ENCODE assay signal across 2 cellular contexts in the genomic region with DNA sequence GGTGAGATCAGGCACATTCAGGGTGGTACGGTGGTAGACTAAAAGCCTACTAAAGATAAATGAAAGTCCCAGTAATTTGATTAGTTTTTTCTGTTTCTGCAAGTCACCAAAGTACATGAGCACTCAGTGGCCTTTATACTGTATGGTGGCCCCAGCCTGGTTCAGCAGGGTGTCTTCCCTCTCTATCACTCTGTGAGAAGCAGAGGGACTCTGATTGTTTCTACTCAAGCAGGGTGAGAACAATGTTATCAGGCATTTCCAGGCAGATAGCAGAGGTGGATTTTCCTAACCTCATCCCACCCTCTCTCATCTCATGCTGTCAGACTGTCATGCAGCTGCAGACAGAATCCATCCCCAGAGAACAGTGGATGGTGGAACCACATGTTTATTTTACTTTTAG.
TF ChIP-seq lines count a peak whose summit lies in the region.

No MANE protein-coding gene starts in this region.

TF ChIP-seq in SK-N-SH, 30 proteins besides CTCF, POLR2A, EP300 and RAD21 (continued from another document):
- TF ChIP-seq, protein P1, sequence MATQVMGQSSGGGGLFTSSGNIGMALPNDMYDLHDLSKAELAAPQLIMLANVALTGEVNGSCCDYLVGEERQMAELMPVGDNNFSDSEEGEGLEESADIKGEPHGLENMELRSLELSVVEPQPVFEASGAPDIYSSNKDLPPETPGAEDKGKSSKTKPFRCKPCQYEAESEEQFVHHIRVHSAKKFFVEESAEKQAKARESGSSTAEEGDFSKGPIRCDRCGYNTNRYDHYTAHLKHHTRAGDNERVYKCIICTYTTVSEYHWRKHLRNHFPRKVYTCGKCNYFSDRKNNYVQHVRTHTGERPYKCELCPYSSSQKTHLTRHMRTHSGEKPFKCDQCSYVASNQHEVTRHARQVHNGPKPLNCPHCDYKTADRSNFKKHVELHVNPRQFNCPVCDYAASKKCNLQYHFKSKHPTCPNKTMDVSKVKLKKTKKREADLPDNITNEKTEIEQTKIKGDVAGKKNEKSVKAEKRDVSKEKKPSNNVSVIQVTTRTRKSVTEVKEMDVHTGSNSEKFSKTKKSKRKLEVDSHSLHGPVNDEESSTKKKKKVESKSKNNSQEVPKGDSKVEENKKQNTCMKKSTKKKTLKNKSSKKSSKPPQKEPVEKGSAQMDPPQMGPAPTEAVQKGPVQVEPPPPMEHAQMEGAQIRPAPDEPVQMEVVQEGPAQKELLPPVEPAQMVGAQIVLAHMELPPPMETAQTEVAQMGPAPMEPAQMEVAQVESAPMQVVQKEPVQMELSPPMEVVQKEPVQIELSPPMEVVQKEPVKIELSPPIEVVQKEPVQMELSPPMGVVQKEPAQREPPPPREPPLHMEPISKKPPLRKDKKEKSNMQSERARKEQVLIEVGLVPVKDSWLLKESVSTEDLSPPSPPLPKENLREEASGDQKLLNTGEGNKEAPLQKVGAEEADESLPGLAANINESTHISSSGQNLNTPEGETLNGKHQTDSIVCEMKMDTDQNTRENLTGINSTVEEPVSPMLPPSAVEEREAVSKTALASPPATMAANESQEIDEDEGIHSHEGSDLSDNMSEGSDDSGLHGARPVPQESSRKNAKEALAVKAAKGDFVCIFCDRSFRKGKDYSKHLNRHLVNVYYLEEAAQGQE (IDR thresholded peaks at IDR 0.05; ENCODE audit: low read depth, low read length): no peak
- TF ChIP-seq, protein P2, sequence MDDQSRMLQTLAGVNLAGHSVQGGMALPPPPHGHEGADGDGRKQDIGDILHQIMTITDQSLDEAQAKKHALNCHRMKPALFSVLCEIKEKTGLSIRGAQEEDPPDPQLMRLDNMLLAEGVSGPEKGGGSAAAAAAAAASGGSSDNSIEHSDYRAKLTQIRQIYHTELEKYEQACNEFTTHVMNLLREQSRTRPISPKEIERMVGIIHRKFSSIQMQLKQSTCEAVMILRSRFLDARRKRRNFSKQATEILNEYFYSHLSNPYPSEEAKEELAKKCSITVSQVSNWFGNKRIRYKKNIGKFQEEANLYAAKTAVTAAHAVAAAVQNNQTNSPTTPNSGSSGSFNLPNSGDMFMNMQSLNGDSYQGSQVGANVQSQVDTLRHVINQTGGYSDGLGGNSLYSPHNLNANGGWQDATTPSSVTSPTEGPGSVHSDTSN (IDR thresholded peaks at IDR 0.05): no peak
TF ChIP-seq in SK-N-SH: peak in this region for 1.

TF ChIP-seq in SK-N-SH treated with all-trans-retinoic acid at 6 μM for 48 hours, 23 proteins besides CTCF, POLR2A, EP300 and RAD21 (continued from another document):
- TF ChIP-seq, protein P3, sequence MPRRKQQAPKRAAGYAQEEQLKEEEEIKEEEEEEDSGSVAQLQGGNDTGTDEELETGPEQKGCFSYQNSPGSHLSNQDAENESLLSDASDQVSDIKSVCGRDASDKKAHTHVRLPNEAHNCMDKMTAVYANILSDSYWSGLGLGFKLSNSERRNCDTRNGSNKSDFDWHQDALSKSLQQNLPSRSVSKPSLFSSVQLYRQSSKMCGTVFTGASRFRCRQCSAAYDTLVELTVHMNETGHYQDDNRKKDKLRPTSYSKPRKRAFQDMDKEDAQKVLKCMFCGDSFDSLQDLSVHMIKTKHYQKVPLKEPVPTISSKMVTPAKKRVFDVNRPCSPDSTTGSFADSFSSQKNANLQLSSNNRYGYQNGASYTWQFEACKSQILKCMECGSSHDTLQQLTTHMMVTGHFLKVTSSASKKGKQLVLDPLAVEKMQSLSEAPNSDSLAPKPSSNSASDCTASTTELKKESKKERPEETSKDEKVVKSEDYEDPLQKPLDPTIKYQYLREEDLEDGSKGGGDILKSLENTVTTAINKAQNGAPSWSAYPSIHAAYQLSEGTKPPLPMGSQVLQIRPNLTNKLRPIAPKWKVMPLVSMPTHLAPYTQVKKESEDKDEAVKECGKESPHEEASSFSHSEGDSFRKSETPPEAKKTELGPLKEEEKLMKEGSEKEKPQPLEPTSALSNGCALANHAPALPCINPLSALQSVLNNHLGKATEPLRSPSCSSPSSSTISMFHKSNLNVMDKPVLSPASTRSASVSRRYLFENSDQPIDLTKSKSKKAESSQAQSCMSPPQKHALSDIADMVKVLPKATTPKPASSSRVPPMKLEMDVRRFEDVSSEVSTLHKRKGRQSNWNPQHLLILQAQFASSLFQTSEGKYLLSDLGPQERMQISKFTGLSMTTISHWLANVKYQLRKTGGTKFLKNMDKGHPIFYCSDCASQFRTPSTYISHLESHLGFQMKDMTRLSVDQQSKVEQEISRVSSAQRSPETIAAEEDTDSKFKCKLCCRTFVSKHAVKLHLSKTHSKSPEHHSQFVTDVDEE (CRISPR knock-in tag; IDR thresholded peaks at IDR 0.05): no peak
- TF ChIP-seq, protein P4, sequence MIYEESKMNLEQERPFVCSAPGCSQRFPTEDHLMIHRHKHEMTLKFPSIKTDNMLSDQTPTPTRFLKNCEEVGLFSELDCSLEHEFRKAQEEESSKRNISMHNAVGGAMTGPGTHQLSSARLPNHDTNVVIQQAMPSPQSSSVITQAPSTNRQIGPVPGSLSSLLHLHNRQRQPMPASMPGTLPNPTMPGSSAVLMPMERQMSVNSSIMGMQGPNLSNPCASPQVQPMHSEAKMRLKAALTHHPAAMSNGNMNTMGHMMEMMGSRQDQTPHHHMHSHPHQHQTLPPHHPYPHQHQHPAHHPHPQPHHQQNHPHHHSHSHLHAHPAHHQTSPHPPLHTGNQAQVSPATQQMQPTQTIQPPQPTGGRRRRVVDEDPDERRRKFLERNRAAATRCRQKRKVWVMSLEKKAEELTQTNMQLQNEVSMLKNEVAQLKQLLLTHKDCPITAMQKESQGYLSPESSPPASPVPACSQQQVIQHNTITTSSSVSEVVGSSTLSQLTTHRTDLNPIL (CRISPR knock-in tag; IDR thresholded peaks at IDR 0.05; ENCODE audit: low read depth): no peak
- TF ChIP-seq ZNF565 (CRISPR knock-in tag; conservative IDR thresholded peaks at IDR 0.05; ENCODE audit: low read depth): no peak
- no peak for TF ChIP-seq ARNTL (CRISPR knock-in tag; IDR thresholded peaks at IDR 0.05; ENCODE audit: borderline replicate concordance, low read depth)
- no peak for TF ChIP-seq GLIS3 (CRISPR knock-in tag; IDR thresholded peaks at IDR 0.05)
- TF ChIP-seq TCF4 (CRISPR knock-in tag; IDR thresholded peaks at IDR 0.05; ENCODE audit: borderline replicate concordance): no peak
- TF ChIP-seq PPARA (CRISPR knock-in tag; IDR thresholded peaks at IDR 0.05; ENCODE audit: borderline replicate concordance): no peak
- TF ChIP-seq, protein P5, sequence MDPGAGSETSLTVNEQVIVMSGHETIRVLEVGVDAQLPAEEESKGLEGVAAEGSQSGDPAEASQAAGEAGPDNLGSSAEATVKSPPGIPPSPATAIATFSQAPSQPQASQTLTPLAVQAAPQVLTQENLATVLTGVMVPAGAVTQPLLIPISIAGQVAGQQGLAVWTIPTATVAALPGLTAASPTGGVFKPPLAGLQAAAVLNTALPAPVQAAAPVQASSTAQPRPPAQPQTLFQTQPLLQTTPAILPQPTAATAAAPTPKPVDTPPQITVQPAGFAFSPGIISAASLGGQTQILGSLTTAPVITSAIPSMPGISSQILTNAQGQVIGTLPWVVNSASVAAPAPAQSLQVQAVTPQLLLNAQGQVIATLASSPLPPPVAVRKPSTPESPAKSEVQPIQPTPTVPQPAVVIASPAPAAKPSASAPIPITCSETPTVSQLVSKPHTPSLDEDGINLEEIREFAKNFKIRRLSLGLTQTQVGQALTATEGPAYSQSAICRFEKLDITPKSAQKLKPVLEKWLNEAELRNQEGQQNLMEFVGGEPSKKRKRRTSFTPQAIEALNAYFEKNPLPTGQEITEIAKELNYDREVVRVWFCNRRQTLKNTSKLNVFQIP (CRISPR knock-in tag; IDR thresholded peaks at IDR 0.05; ENCODE audit: borderline replicate concordance, low read depth): no peak
